Comparison of ENCODE assay signal across 15 cellular contexts in the genomic region with DNA sequence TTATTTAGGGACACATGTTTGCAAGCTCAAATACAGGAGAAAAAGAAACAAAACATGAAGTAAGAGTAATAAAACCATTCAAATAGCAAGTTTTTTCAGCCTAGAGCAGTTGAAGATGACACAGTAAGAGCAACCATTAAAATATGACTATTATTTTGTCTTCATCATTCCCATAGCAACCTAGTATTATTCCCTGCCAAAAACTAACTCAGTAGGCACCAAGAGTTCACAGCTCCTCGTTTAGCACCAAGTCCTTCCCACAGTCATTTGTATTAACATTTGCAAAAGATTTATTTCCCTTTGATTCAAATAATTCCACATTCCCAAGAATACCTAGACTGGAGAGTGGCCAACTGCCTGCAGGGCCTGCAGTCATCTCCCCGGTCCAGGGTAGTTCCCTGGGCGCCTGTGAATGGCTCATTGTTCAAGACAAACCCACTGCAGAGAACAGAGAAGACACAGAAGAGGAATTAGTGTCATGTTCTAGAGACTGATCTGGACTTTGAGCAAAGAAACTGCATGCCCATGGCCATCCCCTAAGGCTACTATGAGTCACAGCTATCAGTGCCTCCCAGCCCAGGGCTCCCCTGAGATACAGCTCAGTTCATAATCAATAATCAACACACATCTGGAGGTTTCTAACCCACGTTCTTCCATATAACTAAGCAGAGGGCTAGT.
DNase-seq lines count a peak whose midpoint lies in the region; ATAC-seq and TF ChIP-seq lines count a peak whose summit lies in the region.
"Had no signal": no experiment of that assay in that cellular context is flagged by ENCODE, and none has a peak within 500 bp of the region (broad histone marks: within the 10 kb centered on the region; RNA-seq: fewer than 3 reads in every experiment).

No MANE protein-coding gene starts in this region.

- peak; percentile 70 for ATAC-seq in GM19397 (IDR thresholded peaks at IDR 0.05; ENCODE audit: unreplicated experiment)
- peak; percentile 67 to 89 for ATAC-seq in stimulated activated naive B cell treated with anti-CD40 and anti-IgM and Interleukin-4, amounts not matched to agents 10 μg/mL and 1 μg/mL and 100 μg/mL, for 72 hours (replicated peaks)
- ATAC-seq in GM21360 (IDR thresholded peaks at IDR 0.05; ENCODE audit: unreplicated experiment), result no peak
- ATAC-seq in GM18873 (IDR thresholded peaks at IDR 0.05; ENCODE audit: low FRiP score, unreplicated experiment), result no peak
- ATAC-seq: natural killer cell treated with Interleukin-12 subunit alpha and Interleukin-12 subunit beta and Interleukin-15 and Interleukin-18, amount 100 ng/mL, for 72 hours had no signal

- peak; percentile 40 for DNase-seq in LoVo (ENCODE audit: low spot score)
- DNase-seq in epithelial cell of proximal tubule (ENCODE audit: low read depth), result peak; percentile 52
- no peak for DNase-seq in stimulated activated naive B cell treated with anti-CD40 and anti-IgM and Interleukin-4, amounts not matched to agents 10 μg/mL and 1 μg/mL and 100 μg/mL, for 72 hours
- DNase-seq in activated CD4-positive, alpha-beta T cell treated with anti-CD3 and anti-CD28 coated beads for 1 hour, result no peak
- DNase-seq in NCI-H1417 (lab: John Stamatoyannopoulos, UW), result no peak
- DNase-seq: activated CD8-positive, alpha-beta memory T cell treated with anti-CD3 and anti-CD28 coated beads, Interleukin-2, amount 50 U/mL, for 4 hours; colonic mucosa; NCI-H1105; NCI-H526; SHP77 had no signal

- H3K36me3 Mint-ChIP-seq in stimulated activated naive B cell treated with anti-CD40 and anti-IgM and Interleukin-4, amounts not matched to agents 10 μg/mL and 1 μg/mL and 100 μg/mL, for 72 hours, result peaks cover 0 to 3% of the 10 kb centered on the region in 2 donors
- H3K36me3 Mint-ChIP-seq: natural killer cell treated with Interleukin-12 subunit alpha and Interleukin-12 subunit beta and Interleukin-15 and Interleukin-18, amount 100 ng/mL, for 72 hours had no signal

- H3K4me1 Mint-ChIP-seq in stimulated activated naive B cell treated with anti-CD40 and anti-IgM and Interleukin-4, amounts not matched to agents 10 μg/mL and 1 μg/mL and 100 μg/mL, for 72 hours, result peaks cover 28 to 40% of the 10 kb centered on the region in 2 donors

- no peak for TF ChIP-seq CTCF in epithelial cell of proximal tubule (conservative IDR thresholded peaks at IDR 0.05; ENCODE audit: low read depth, low read length)

- H3K4me3 ChIP-seq in epithelial cell of proximal tubule (ENCODE audit: low read depth, low read length), result no peak overlapping the region
- H3K4me3 ChIP-seq: colonic mucosa, thoracic aorta had no signal

- no peaks in the 10 kb centered on the region for H3K27me3 Mint-ChIP-seq in stimulated activated naive B cell treated with anti-CD40 and anti-IgM and Interleukin-4, amounts not matched to agents 10 μg/mL and 1 μg/mL and 100 μg/mL, for 72 hours

- H3K4me3 Mint-ChIP-seq in stimulated activated naive B cell treated with anti-CD40 and anti-IgM and Interleukin-4, amounts not matched to agents 10 μg/mL and 1 μg/mL and 100 μg/mL, for 72 hours, result no peak overlapping the region
- H3K4me3 Mint-ChIP-seq: natural killer cell treated with Interleukin-12 subunit alpha and Interleukin-12 subunit beta and Interleukin-15 and Interleukin-18, amount 100 ng/mL, for 72 hours had no signal

- H3K9me3 Mint-ChIP-seq in stimulated activated naive B cell treated with anti-CD40 and anti-IgM and Interleukin-4, amounts not matched to agents 10 μg/mL and 1 μg/mL and 100 μg/mL, for 72 hours, result peaks cover 1 to 4% of the 10 kb centered on the region in 2 donors
- H3K9me3 Mint-ChIP-seq: natural killer cell treated with Interleukin-12 subunit alpha and Interleukin-12 subunit beta and Interleukin-15 and Interleukin-18, amount 100 ng/mL, for 72 hours had no signal

- no peak overlapping the region for H3K27ac Mint-ChIP-seq in stimulated activated naive B cell treated with anti-CD40 and anti-IgM and Interleukin-4, amounts not matched to agents 10 μg/mL and 1 μg/mL and 100 μg/mL, for 72 hours
- H3K27ac Mint-ChIP-seq: natural killer cell treated with Interleukin-12 subunit alpha and Interleukin-12 subunit beta and Interleukin-15 and Interleukin-18, amount 100 ng/mL, for 72 hours had no signal

Comparison
In these comparisons a context has a peak if more than half of its experiments do, and no peak if none do; other contexts are left out.
1. ATAC-seq: peak in GM19397 (single experiment) and stimulated activated naive B cell treated with anti-CD40 and anti-IgM and Interleukin-4, amounts not matched to agents 10 μg/mL and 1 μg/mL and 100 μg/mL, for 72 hours (2 of 2); none in GM21360 (single experiment) and GM18873 (single experiment).
2. DNase-seq: peak in LoVo (single experiment) and epithelial cell of proximal tubule (single experiment); none in stimulated activated naive B cell treated with anti-CD40 and anti-IgM and Interleukin-4, amounts not matched to agents 10 μg/mL and 1 μg/mL and 100 μg/mL, for 72 hours (single experiment), activated CD4-positive, alpha-beta T cell treated with anti-CD3 and anti-CD28 coated beads for 1 hour (single experiment) and NCI-H1417 (0 of 3).